In the genomic region with DNA sequence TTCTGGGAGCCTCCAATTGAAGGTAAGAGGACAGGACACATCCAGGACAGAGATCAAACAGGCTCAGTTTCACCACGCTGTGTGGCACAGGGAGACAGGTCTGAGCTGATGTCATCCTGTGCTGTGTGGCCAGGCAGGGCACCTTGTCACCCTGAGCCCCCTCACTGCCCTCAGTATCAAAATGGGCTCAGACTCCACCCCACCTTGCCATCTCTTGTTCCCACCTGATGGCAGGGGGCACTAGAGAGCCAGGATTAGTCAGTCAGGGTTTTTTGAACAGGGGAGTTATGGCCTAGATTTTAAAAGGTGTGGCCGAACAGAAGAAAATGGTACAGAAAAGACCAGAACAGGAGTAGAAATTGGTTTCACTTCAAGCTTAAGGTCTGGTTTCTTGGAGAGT, we compare ENCODE assay signal across 3 cellular contexts.
A peak's percentile ranks its signal among the peaks of the same experiment; 100 is the strongest.
TF ChIP-seq lines count a peak whose summit lies in the region.

No MANE protein-coding gene starts in this region.

TF ChIP-seq in GM12891, 5 proteins besides CTCF, POLR2A, EP300 and RAD21:
- no peak for TF ChIP-seq POLR2AphosphoS5 (IDR thresholded peaks at IDR 0.05; ENCODE audit: low read depth, low read length)
- no peak for TF ChIP-seq TAF1 (IDR thresholded peaks at IDR 0.05; ENCODE audit: low read depth, low read length)
- no peak for TF ChIP-seq POU2F2 (IDR thresholded peaks at IDR 0.05; ENCODE audit: low read depth, low read length)
- TF ChIP-seq PAX5 (IDR thresholded peaks at IDR 0.05; ENCODE audit: insufficient read depth, low read length, severe bottlenecking): no peak
- no peak for TF ChIP-seq SPI1 (IDR thresholded peaks at IDR 0.05; ENCODE audit: low read depth, low read length)

TF ChIP-seq in K562, 482 proteins besides CTCF, POLR2A, EP300 and RAD21:
- TF ChIP-seq PTTG1 (tag; IDR thresholded peaks at IDR 0.05; ENCODE audit: low read depth) (no peak), SMC3 (conservative IDR thresholded peaks at IDR 0.05; ENCODE audit: insufficient read depth, low read depth, low read length) (peak; percentile 32; the same call in 1 of the 2 replicates)

TF ChIP-seq in neural cell, 6 proteins besides CTCF, POLR2A, EP300 and RAD21:
- TF ChIP-seq POLR2AphosphoS5 (IDR thresholded peaks at IDR 0.05) (no peak), EZH2 (IDR thresholded peaks at IDR 0.05; ENCODE audit: borderline replicate concordance, insufficient read depth, low read length, poor library complexity, severe bottlenecking) (no peak), MXI1 (conservative IDR thresholded peaks at IDR 0.05; ENCODE audit: poor library complexity, severe bottlenecking) (no peak), SMC3 (conservative IDR thresholded peaks at IDR 0.05; ENCODE audit: poor library complexity) (no peak), TAF1 (IDR thresholded peaks at IDR 0.05; ENCODE audit: low read depth) (no peak)
- TF ChIP-seq, protein P1, sequence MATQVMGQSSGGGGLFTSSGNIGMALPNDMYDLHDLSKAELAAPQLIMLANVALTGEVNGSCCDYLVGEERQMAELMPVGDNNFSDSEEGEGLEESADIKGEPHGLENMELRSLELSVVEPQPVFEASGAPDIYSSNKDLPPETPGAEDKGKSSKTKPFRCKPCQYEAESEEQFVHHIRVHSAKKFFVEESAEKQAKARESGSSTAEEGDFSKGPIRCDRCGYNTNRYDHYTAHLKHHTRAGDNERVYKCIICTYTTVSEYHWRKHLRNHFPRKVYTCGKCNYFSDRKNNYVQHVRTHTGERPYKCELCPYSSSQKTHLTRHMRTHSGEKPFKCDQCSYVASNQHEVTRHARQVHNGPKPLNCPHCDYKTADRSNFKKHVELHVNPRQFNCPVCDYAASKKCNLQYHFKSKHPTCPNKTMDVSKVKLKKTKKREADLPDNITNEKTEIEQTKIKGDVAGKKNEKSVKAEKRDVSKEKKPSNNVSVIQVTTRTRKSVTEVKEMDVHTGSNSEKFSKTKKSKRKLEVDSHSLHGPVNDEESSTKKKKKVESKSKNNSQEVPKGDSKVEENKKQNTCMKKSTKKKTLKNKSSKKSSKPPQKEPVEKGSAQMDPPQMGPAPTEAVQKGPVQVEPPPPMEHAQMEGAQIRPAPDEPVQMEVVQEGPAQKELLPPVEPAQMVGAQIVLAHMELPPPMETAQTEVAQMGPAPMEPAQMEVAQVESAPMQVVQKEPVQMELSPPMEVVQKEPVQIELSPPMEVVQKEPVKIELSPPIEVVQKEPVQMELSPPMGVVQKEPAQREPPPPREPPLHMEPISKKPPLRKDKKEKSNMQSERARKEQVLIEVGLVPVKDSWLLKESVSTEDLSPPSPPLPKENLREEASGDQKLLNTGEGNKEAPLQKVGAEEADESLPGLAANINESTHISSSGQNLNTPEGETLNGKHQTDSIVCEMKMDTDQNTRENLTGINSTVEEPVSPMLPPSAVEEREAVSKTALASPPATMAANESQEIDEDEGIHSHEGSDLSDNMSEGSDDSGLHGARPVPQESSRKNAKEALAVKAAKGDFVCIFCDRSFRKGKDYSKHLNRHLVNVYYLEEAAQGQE (IDR thresholded peaks at IDR 0.05; ENCODE audit: borderline replicate concordance): no peak
